In genomic region chr2:45610281-45611019, GRCh38 we compare ENCODE assay signal across 8 cellular contexts. TPM values are rescaled to one million over a fixed set of nuclear protein-coding genes. Genes with fewer than 3 reads are reported as not detected.
DNase-seq lines count a peak whose midpoint lies in the region; ATAC-seq and TF ChIP-seq lines count a peak whose summit lies in the region.

No MANE protein-coding gene starts in this region.

- TF ChIP-seq CTCF in AG10803 (conservative IDR thresholded peaks at IDR 0.05; ENCODE audit: low read length): peak; percentile 48
- TF ChIP-seq CTCF in left lung (IDR thresholded peaks at IDR 0.05): no peak

- ATAC-seq in GM18907 (IDR thresholded peaks at IDR 0.05; ENCODE audit: unreplicated experiment) (peak; percentile 52), HG03196 (IDR thresholded peaks at IDR 0.05; ENCODE audit: unreplicated experiment) (peak; percentile 36), left lung (peak; percentile 77)

- no peaks in the 10 kb centered on the region for H3K27me3 ChIP-seq in left lung

- H3K36me3 Mint-ChIP-seq in dendritic cell treated with granulocyte-macrophage colony-stimulating factor and Interleukin-4, amounts not matched to agents 40 ng/mL and 50 ng/mL, for 4 days (ENCODE audit: low read depth): peaks cover 8% of the 10 kb centered on the region

- peak; percentile 56 for DNase-seq in AG10803 (ENCODE audit: low read depth)
- DNase-seq in NCI-H2227 treated with DMSO at 0.1 percent for 48 hours (lab: John Stamatoyannopoulos, UW): peak; percentile 76
- peak; percentile 15 to 29 for DNase-seq in activated CD4-positive, alpha-beta T cell treated with anti-CD3 and anti-CD28 coated beads for 4 hours
- DNase-seq in left lung: peak; percentile 56 to 82
- DNase-seq in stimulated activated CD4-positive, alpha-beta T cell treated with anti-CD3 and anti-CD28 coated beads, Interleukin-4, amount 100 ng/mL, for 1 hour: peak; percentile 31

- H3K27ac ChIP-seq in left lung: peak overlapping the region; percentile 91 to 93

- H3K36me3 ChIP-seq in left lung: no peaks in the 10 kb centered on the region

- H3K4me1 Mint-ChIP-seq in dendritic cell treated with granulocyte-macrophage colony-stimulating factor and Interleukin-4, amounts not matched to agents 40 ng/mL and 50 ng/mL, for 4 days (ENCODE audit: low read depth): peaks cover 31% of the 10 kb centered on the region

- peak overlapping the region; percentile 89 for H3K4me3 ChIP-seq in AG10803 (ENCODE audit: low read length)
- H3K4me3 ChIP-seq in left lung: peak overlapping the region; percentile 80 to 92

- peak overlapping the region; percentile 97 for H3K27ac Mint-ChIP-seq in dendritic cell treated with granulocyte-macrophage colony-stimulating factor and Interleukin-4, amounts not matched to agents 40 ng/mL and 50 ng/mL, for 4 days

- H3K4me3 Mint-ChIP-seq in dendritic cell treated with granulocyte-macrophage colony-stimulating factor and Interleukin-4, amounts not matched to agents 40 ng/mL and 50 ng/mL, for 4 days: peak overlapping the region; percentile 96

- H3K27me3 Mint-ChIP-seq in dendritic cell treated with granulocyte-macrophage colony-stimulating factor and Interleukin-4, amounts not matched to agents 40 ng/mL and 50 ng/mL, for 4 days: no peaks in the 10 kb centered on the region

- H3K9me3 ChIP-seq in left lung: no peaks in the 10 kb centered on the region

- intact Hi-C loops in dendritic cell treated with granulocyte-macrophage colony-stimulating factor and Interleukin-4, amounts not matched to agents 40 ng/mL and 50 ng/mL, for 4 days (cut with micrococcal nuclease): loop anchor here (2.0 kb wide), 1 partner anchor 26 kb away; no protein-coding TSS in a partner anchor
- intact Hi-C loops in left lung (cut with DNase I): no loop called here

- H3K4me1 ChIP-seq in left lung: peaks cover 4 to 33% of the 10 kb centered on the region in 2 donors

- no peaks in the 10 kb centered on the region for H3K9me3 Mint-ChIP-seq in dendritic cell treated with granulocyte-macrophage colony-stimulating factor and Interleukin-4, amounts not matched to agents 40 ng/mL and 50 ng/mL, for 4 days

RNA-seq across cellular contexts. Expression of gene SRBD1, which starts 0.6 kb away (rescaled TPM):
- 10 to 100 TPM; 13.4 to 18.2 TPM for total RNA-seq in left lung

RNA-seq across cellular contexts. Expression of gene PRKCE, which starts 41.0 kb away (rescaled TPM):
- total RNA-seq in left lung: 10 to 100 TPM; 43.8 to 56.9 TPM

Comparison
In these comparisons a context has a peak if more than half of its experiments do, and no peak if none do; other contexts are left out.
1. Peak in every context shown above with its lines: DNase-seq, ATAC-seq, H3K4me3 ChIP-seq and H3K27ac ChIP-seq.
2. DNase-seq: peak in every context shown above with its lines; median percentile 76 in NCI-H2227 treated with DMSO at 0.1 percent for 48 hours; 69 in left lung; 56 in AG10803; 31 in stimulated activated CD4-positive, alpha-beta T cell treated with anti-CD3 and anti-CD28 coated beads, Interleukin-4, amount 100 ng/mL, for 1 hour; 22 in activated CD4-positive, alpha-beta T cell treated with anti-CD3 and anti-CD28 coated beads for 4 hours.